Comparison of ENCODE assay signal across 14 cellular contexts in the genomic region with DNA sequence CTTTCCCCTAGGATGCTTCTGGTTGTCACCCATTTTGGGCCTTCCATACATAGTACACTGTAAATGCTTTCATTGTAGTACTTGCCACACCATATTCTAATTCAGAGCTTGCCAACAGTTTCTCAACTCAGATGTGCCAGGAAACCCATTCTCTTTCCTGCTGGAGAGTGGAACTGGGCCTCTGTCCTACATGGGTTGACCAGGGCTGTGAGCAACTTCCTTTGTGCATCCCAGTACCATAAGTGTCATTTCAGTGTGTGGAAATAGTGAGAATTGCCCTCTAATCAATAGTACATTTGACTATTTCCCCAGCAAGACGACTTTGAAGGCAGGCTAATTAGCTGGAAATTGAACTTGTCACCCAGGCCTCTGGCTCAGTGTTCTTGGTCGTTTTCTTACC.
"Had no signal": no experiment of that assay in that cellular context is flagged by ENCODE, and none has a peak within 500 bp of the region (broad histone marks: within the 10 kb centered on the region; RNA-seq: fewer than 3 reads in every experiment).

No MANE protein-coding gene starts in this region.

- DNase-seq: activated CD8-positive, alpha-beta memory T cell treated with anti-CD3 and anti-CD28 coated beads, Interleukin-2, amount 50 U/mL, for 4 hours; activated CD8-positive, alpha-beta T cell treated with anti-CD3 and anti-CD28 coated beads for 36 hours; activated naive CD4-positive, alpha-beta T cell; left colon; pancreas; stimulated activated CD4-positive, alpha-beta T cell treated with anti-CD3 and anti-CD28 coated beads, Interleukin-4, amount 100 ng/mL, for 1 hour; thyroid gland had no signal

- H3K9me3 ChIP-seq: ascending aorta, pancreas, thyroid gland, vagina had no signal

- H3K4me3 ChIP-seq: ascending aorta, pancreas, thyroid gland, vagina had no signal

- H3K27ac ChIP-seq: ascending aorta, pancreas, thyroid gland, vagina, VCaP had no signal

- H3K27me3 Mint-ChIP-seq: activated CD8-positive, alpha-beta T cell treated with anti-CD3 and anti-CD28 coated beads for 36 hours had no signal

- FAIRE-seq: endometrium, pancreas had no signal

- H3K4me1 ChIP-seq: ascending aorta, thyroid gland, vagina had no signal

- H3K27me3 ChIP-seq: ascending aorta, pancreas, thyroid gland, vagina had no signal

- H3K9me3 Mint-ChIP-seq: activated CD8-positive, alpha-beta T cell treated with anti-CD3 and anti-CD28 coated beads for 36 hours; activated T-helper 1 cell treated with anti-CD3 and anti-CD28 coated beads, Interleukin-12 subunit alpha, Interleukin-12 subunit beta, Interleukin-2, Interleukin-4 antibody, amounts not matched to agents 30 ng/mL and 10 ng/mL and 1 ng/mL, durations not matched to agents 14 hours and 24 hours and 36 hours; T-helper 2 cell treated with Interferon-gamma antibody and Interleukin-4, amounts not matched to agents 5 μg/mL and 100 μg/mL, for 36 hours had no signal

- H3K4me3 Mint-ChIP-seq: activated CD8-positive, alpha-beta T cell treated with anti-CD3 and anti-CD28 coated beads for 36 hours; activated T-helper 1 cell treated with anti-CD3 and anti-CD28 coated beads, Interleukin-12 subunit alpha, Interleukin-12 subunit beta, Interleukin-2, Interleukin-4 antibody, amounts not matched to agents 30 ng/mL and 10 ng/mL and 1 ng/mL, durations not matched to agents 14 hours and 24 hours and 36 hours; T-helper 2 cell treated with Interferon-gamma antibody and Interleukin-4, amounts not matched to agents 5 μg/mL and 100 μg/mL, for 36 hours had no signal

- H3K27ac Mint-ChIP-seq: activated CD8-positive, alpha-beta T cell treated with anti-CD3 and anti-CD28 coated beads for 36 hours; T-helper 2 cell treated with Interferon-gamma antibody and Interleukin-4, amounts not matched to agents 5 μg/mL and 100 μg/mL, for 36 hours had no signal

- ATAC-seq: activated CD8-positive, alpha-beta T cell treated with anti-CD3 and anti-CD28 coated beads for 36 hours; esophagus mucosa; left colon had no signal
